Comparison of ENCODE assay signal across 1 cellular context in the genomic region with DNA sequence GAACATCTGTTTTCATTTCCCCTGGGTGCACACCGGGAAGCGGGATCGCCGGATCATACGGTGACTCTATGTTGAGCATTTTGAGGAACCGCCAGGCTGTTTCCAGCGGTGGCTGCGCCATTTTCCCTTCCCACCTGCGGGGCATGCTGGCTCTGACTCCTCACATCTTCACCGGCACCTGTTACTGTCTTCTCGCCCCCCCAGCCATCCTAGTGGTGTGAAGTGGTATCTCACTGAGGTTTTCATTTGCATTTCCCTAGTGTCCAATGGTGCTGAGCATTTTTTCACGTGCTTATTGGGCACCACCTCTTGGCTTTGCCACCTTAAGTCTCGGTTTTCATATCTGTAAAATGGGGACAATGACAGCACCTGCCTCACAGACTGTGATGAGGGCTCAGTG.
TF ChIP-seq lines count a peak whose summit lies in the region.

No MANE protein-coding gene starts in this region.

TF ChIP-seq in WTC11, 78 proteins besides CTCF, POLR2A, EP300 and RAD21 (continued from another document):
- TF ChIP-seq ERG (CRISPR knock-in tag; IDR thresholded peaks at IDR 0.05) (no peak), TEAD4 (CRISPR knock-in tag; IDR thresholded peaks at IDR 0.05) (no peak), EMX1 (CRISPR knock-in tag; IDR thresholded peaks at IDR 0.05) (no peak), RORB (CRISPR knock-in tag; IDR thresholded peaks at IDR 0.05) (no peak), ESRRA (CRISPR knock-in tag; IDR thresholded peaks at IDR 0.05; ENCODE audit: borderline replicate concordance) (no peak), IRF2 (CRISPR knock-in tag; IDR thresholded peaks at IDR 0.05; ENCODE audit: borderline replicate concordance, low read depth) (no peak), NR3C1 (CRISPR knock-in tag; conservative IDR thresholded peaks at IDR 0.05; ENCODE audit: low read depth) (no peak), ZBTB21 (CRISPR knock-in tag; IDR thresholded peaks at IDR 0.05; ENCODE audit: borderline replicate concordance) (no peak), SOX15 (CRISPR knock-in tag; IDR thresholded peaks at IDR 0.05) (no peak), ZNF317 (CRISPR knock-in tag; IDR thresholded peaks at IDR 0.05; ENCODE audit: borderline replicate concordance, low read depth) (no peak)
- TF ChIP-seq, protein P1, sequence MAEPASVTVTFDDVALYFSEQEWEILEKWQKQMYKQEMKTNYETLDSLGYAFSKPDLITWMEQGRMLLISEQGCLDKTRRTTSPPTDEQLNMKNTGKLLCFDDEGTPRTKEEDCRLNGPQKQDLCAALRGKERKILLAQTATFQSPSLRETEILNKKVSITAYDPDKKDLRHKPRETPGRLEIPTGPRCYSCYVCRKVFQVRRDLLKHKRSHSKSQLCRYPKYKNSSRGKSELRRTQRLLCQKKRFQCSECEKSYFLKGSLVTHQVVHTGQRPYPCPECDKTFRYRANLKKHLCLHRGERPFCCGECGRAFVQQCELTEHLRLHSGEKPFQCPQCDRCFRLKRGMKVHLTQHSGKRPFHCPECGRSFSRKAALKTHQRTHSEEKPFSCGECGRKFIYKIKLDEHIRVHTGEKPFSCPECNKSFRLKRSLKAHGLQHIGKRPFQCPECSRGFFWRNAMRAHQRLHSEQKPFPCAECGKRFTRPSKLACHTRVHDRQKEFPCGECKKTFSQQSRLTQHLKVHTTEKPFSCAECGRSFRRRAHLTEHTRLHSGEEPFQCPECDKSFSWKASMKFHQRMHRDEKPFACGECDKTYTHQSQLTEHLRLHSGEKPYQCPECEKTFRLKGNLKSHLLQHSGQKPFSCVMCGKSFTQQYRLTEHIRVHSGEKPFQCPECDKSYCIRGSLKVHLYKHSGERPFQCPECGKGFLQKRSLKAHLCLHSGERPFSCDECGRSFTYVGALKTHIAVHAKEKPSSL (CRISPR knock-in tag; conservative IDR thresholded peaks at IDR 0.05) = no peak
- TF ChIP-seq, protein P2, sequence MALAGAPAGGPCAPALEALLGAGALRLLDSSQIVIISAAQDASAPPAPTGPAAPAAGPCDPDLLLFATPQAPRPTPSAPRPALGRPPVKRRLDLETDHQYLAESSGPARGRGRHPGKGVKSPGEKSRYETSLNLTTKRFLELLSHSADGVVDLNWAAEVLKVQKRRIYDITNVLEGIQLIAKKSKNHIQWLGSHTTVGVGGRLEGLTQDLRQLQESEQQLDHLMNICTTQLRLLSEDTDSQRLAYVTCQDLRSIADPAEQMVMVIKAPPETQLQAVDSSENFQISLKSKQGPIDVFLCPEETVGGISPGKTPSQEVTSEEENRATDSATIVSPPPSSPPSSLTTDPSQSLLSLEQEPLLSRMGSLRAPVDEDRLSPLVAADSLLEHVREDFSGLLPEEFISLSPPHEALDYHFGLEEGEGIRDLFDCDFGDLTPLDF (CRISPR knock-in tag; IDR thresholded peaks at IDR 0.05) = no peak
